In genomic region chr11:107179829-107180228, GRCh38 we compare ENCODE assay signal across 22 cellular contexts.
"Had no signal": no experiment of that assay in that cellular context is flagged by ENCODE, and none has a peak within 500 bp of the region (broad histone marks: within the 10 kb centered on the region; RNA-seq: fewer than 3 reads in every experiment).

No MANE protein-coding gene starts in this region.

- H3K9me3 Mint-ChIP-seq: activated T-helper 2 cell treated with anti-CD3 and anti-CD28 coated beads, Interferon-gamma antibody, Interleukin-2, Interleukin-4, amounts not matched to agents 10 μg/mL and 5 μg/mL and 100 μg/mL, durations not matched to agents 14 hours and 24 hours and 36 hours had no signal

- H3K4me1 Mint-ChIP-seq: activated CD4-positive, alpha-beta memory T cell treated with anti-CD3 and anti-CD28 coated beads, Interleukin-2, amount 10 ng/mL, durations not matched to agents 7 days and 5 days; activated CD4-positive, alpha-beta T cell treated with anti-CD3 and anti-CD28 coated beads for 36 hours; activated naive CD4-positive, alpha-beta T cell treated with anti-CD3 and anti-CD28 coated beads, Interleukin-2, amount 10 ng/mL, durations not matched to agents 7 days and 5 days; activated naive CD8-positive, alpha-beta T cell treated with anti-CD3 and anti-CD28 coated beads for 36 hours had no signal

- H3K27me3 Mint-ChIP-seq: activated CD4-positive, alpha-beta memory T cell treated with anti-CD3 and anti-CD28 coated beads, Interleukin-2, amount 10 ng/mL, durations not matched to agents 7 days and 5 days; activated CD4-positive, alpha-beta T cell treated with anti-CD3 and anti-CD28 coated beads for 36 hours; activated naive CD4-positive, alpha-beta T cell treated with anti-CD3 and anti-CD28 coated beads, Interleukin-2, amount 10 ng/mL, durations not matched to agents 7 days and 5 days; activated naive CD8-positive, alpha-beta T cell treated with anti-CD3 and anti-CD28 coated beads for 36 hours had no signal

- H3K27ac Mint-ChIP-seq: activated CD4-positive, alpha-beta memory T cell treated with anti-CD3 and anti-CD28 coated beads, Interleukin-2, amount 10 ng/mL, durations not matched to agents 7 days and 5 days; activated CD4-positive, alpha-beta T cell treated with anti-CD3 and anti-CD28 coated beads for 36 hours; activated naive CD4-positive, alpha-beta T cell treated with anti-CD3 and anti-CD28 coated beads, Interleukin-2, amount 10 ng/mL, durations not matched to agents 7 days and 5 days; activated naive CD8-positive, alpha-beta T cell treated with anti-CD3 and anti-CD28 coated beads for 36 hours; activated T-helper 2 cell treated with anti-CD3 and anti-CD28 coated beads, Interferon-gamma antibody, Interleukin-2, Interleukin-4, amounts not matched to agents 10 μg/mL and 5 μg/mL and 100 μg/mL, durations not matched to agents 14 hours and 24 hours and 36 hours had no signal

- ATAC-seq: activated CD4-positive, alpha-beta T cell treated with anti-CD3 and anti-CD28 coated beads for 36 hours; PC-3 had no signal

- DNase-seq: activated CD4-positive, alpha-beta memory T cell treated with anti-CD3 and anti-CD28 coated beads, Interleukin-2, amount 10 ng/mL, durations not matched to agents 7 days and 5 days; activated CD4-positive, alpha-beta T cell treated with anti-CD3 and anti-CD28 coated beads for 36 hours; activated CD4-positive, alpha-beta T cell treated with anti-CD3 and anti-CD28 coated beads, Interleukin-2, amount 50 U/mL, for 1 hour; activated gamma-delta T cell treated with Interleukin-2 at 50 U/mL for 16 hours; activated naive CD4-positive, alpha-beta T cell treated with anti-CD3 and anti-CD28 coated beads, Interleukin-2, amount 10 ng/mL, durations not matched to agents 7 days and 5 days; activated naive CD8-positive, alpha-beta T cell treated with anti-CD3 and anti-CD28 coated beads for 36 hours; activated T-cell treated with anti-CD3 and anti-CD28 coated beads for 4 hours; activated T-cell treated with anti-CD3 and anti-CD28 coated beads, Interleukin-2, amount 50 U/mL, for 48 hours; brain microvascular endothelial cell; KG1; NCI-H1092 treated with DMSO at 0.1 percent for 48 hours; NCI-H1417 treated with DMSO at 0.1 percent for 48 hours; NCI-H1694; NCI-H2029; NCI-H2107; NCI-H510A treated with DMSO at 0.1 percent for 48 hours; NCI-H69; PC-3; SHP77; T-helper 1 cell; WERI-Rb-1 had no signal

- H3K4me3 Mint-ChIP-seq: activated CD4-positive, alpha-beta memory T cell treated with anti-CD3 and anti-CD28 coated beads, Interleukin-2, amount 10 ng/mL, durations not matched to agents 7 days and 5 days; activated CD4-positive, alpha-beta T cell treated with anti-CD3 and anti-CD28 coated beads for 36 hours; activated naive CD4-positive, alpha-beta T cell treated with anti-CD3 and anti-CD28 coated beads, Interleukin-2, amount 10 ng/mL, durations not matched to agents 7 days and 5 days; activated naive CD8-positive, alpha-beta T cell treated with anti-CD3 and anti-CD28 coated beads for 36 hours had no signal

- H3K36me3 Mint-ChIP-seq: activated naive CD4-positive, alpha-beta T cell treated with anti-CD3 and anti-CD28 coated beads, Interleukin-2, amount 10 ng/mL, durations not matched to agents 7 days and 5 days; activated naive CD8-positive, alpha-beta T cell treated with anti-CD3 and anti-CD28 coated beads for 36 hours had no signal
